ENCODE assay signal across 9 cellular contexts in the genomic region with DNA sequence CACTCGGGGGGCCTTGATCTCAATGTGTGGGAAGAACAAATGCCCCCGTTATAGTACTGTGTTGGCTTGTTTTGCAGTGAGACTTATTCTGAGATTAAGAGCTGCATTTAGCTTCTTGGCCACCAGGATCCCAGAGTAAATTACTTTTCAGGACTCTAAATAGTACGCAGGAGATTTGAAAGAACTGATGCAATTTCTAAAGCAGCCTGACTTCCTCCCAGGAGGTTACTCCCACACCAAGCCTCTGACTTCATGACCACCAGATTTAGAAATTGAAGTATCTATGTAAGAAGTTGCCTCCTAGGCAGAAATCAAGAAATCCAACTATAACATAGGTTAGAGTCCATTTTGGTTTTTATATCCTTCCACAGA.
DNase-seq lines count a peak whose midpoint lies in the region; ATAC-seq, FAIRE-seq and TF ChIP-seq lines count a peak whose summit lies in the region.
"Had no signal": no experiment of that assay in that cellular context is flagged by ENCODE, and none has a peak within 500 bp of the region (broad histone marks: within the 10 kb centered on the region; RNA-seq: fewer than 3 reads in every experiment).

No MANE protein-coding gene starts in this region.

- H3K27me3 Mint-ChIP-seq in glutamatergic neuron (ENCODE audit: unreplicated experiment) = no peaks in the 10 kb centered on the region
- no peaks in the 10 kb centered on the region for H3K27me3 Mint-ChIP-seq in stimulated activated memory B cell treated with anti-CD40 and anti-IgM and Interleukin-4, amounts not matched to agents 10 μg/mL and 1 μg/mL and 100 μg/mL, for 72 hours

- no peaks in the 10 kb centered on the region for H3K4me1 Mint-ChIP-seq in glutamatergic neuron (ENCODE audit: low read depth, unreplicated experiment)
- peaks cover 12% of the 10 kb centered on the region for H3K4me1 Mint-ChIP-seq in stimulated activated memory B cell treated with anti-CD40 and anti-IgM and Interleukin-4, amounts not matched to agents 10 μg/mL and 1 μg/mL and 100 μg/mL, for 72 hours

- in situ Hi-C loops in Panc1 (cut with HindIII; ENCODE audit: low pct_unique_long_range_greater_than_20kb, low sequenced_read_pairs) = no loop called here

- no peak overlapping the region for H3K4me3 ChIP-seq in Panc1 (ENCODE audit: low read depth in 2 of 2, low read length in 2 of 2)
- no peak overlapping the region for H3K4me3 ChIP-seq in thyroid gland (replicated peaks in 1 of 3)
- H3K4me3 ChIP-seq: MG63 had no signal

- WGBS in thyroid gland, 2 donors = 79 to 80% methylated on average over 3 of the region's 3 CpGs

- H3K9me3 Mint-ChIP-seq in glutamatergic neuron (ENCODE audit: unreplicated experiment) = no peaks in the 10 kb centered on the region
- H3K9me3 Mint-ChIP-seq in stimulated activated memory B cell treated with anti-CD40 and anti-IgM and Interleukin-4, amounts not matched to agents 10 μg/mL and 1 μg/mL and 100 μg/mL, for 72 hours = peaks cover 4% of the 10 kb centered on the region

- FAIRE-seq in GM12892 (lab: Jason Lieb, UNC) = no peak
- no peak for FAIRE-seq in D721Med (lab: Jason Lieb, UNC)

- H3K9me3 ChIP-seq in Panc1 (ENCODE audit: control insufficient read depth, insufficient read depth, low read depth, low read length) = no peaks in the 10 kb centered on the region
- H3K9me3 ChIP-seq in thyroid gland = no peaks in the 10 kb centered on the region
- H3K9me3 ChIP-seq: MG63 had no signal

- H3K27ac ChIP-seq in Panc1 (ENCODE audit: low read length) (peak overlapping the region; percentile 51; the same call in 1 of the 2 replicates), thyroid gland (no peak overlapping the region)

- intact Hi-C loops in Panc1 (cut with micrococcal nuclease; ENCODE audit: unreplicated experiment) (no loop called here), thyroid gland (cut with DNase I) (no loop called here)

- no peak for TF ChIP-seq POLR2A in GM12892 (IDR thresholded peaks at IDR 0.05; ENCODE audit: low read depth, low read length)
- no peak for TF ChIP-seq POLR2A in thyroid gland (IDR thresholded peaks at IDR 0.05)

- ATAC-seq in Panc1 (no peak), HG02981 (IDR thresholded peaks at IDR 0.05; ENCODE audit: unreplicated experiment) (no peak)
- ATAC-seq in stimulated activated memory B cell treated with anti-CD40 and anti-IgM and Interleukin-4, amounts not matched to agents 10 μg/mL and 1 μg/mL and 100 μg/mL, for 72 hours = peak; percentile 57

- H3K27me3 ChIP-seq in Panc1 (ENCODE audit: control insufficient read depth, insufficient read depth, low read length) (no peaks in the 10 kb centered on the region), thyroid gland (no peaks in the 10 kb centered on the region)
- H3K27me3 ChIP-seq: MG63 had no signal

- DNase-seq in GM20000 (ENCODE audit: low spot score) = peak; percentile 28
- DNase-seq in Panc1 (ENCODE audit: low read depth, low spot score) = no peak
- DNase-seq in glutamatergic neuron = no peak
- no peak for DNase-seq in GM12892 (ENCODE audit: insufficient read length)
- no peak for DNase-seq in D721Med (ENCODE audit: insufficient read length, low spot score)
- DNase-seq in thyroid gland = no peak
- DNase-seq: MG63 had no signal

- H3K36me3 ChIP-seq in Panc1 (ENCODE audit: control insufficient read depth, insufficient read depth, low read length) (peaks cover 35% of the 10 kb centered on the region), thyroid gland (peaks cover 0 to 5% of the 10 kb centered on the region in 2 donors)

- POLR2A ChIA-PET in Panc1 (lab: Charles Lee) = no interaction called here

- H3K4me1 ChIP-seq in Panc1 (ENCODE audit: control insufficient read depth, insufficient read depth, low read length) (no peaks in the 10 kb centered on the region), thyroid gland (no peaks in the 10 kb centered on the region)

- no TSS peak for BruUV-seq in Panc1 (replicated peaks; lab: Mats Ljungman, UMichigan)

- H3K4me3 Mint-ChIP-seq in glutamatergic neuron (ENCODE audit: unreplicated experiment) = no peak overlapping the region
- no peak overlapping the region for H3K4me3 Mint-ChIP-seq in stimulated activated memory B cell treated with anti-CD40 and anti-IgM and Interleukin-4, amounts not matched to agents 10 μg/mL and 1 μg/mL and 100 μg/mL, for 72 hours

- CTCF ChIA-PET in Panc1 (lab: Charles Lee) = no interaction called here

- TF ChIP-seq CTCF in GM20000 (IDR thresholded peaks at IDR 0.05; ENCODE audit: extremely low read depth, missing control alignments) (no peak), Panc1 (IDR thresholded peaks at IDR 0.05) (no peak), glutamatergic neuron (IDR thresholded peaks at IDR 0.05; ENCODE audit: partially characterized antibody, unreplicated experiment) (peak; percentile 13), D721Med (IDR thresholded peaks at IDR 0.05; ENCODE audit: insufficient read depth, missing control alignments) (no peak), thyroid gland (IDR thresholded peaks at IDR 0.05) (peak in 1 of 6 experiments; percentile 2)

- H3K27ac Mint-ChIP-seq in glutamatergic neuron (ENCODE audit: unreplicated experiment) = no peak overlapping the region
- no peak overlapping the region for H3K27ac Mint-ChIP-seq in stimulated activated memory B cell treated with anti-CD40 and anti-IgM and Interleukin-4, amounts not matched to agents 10 μg/mL and 1 μg/mL and 100 μg/mL, for 72 hours

- H3K36me3 Mint-ChIP-seq in glutamatergic neuron (ENCODE audit: unreplicated experiment) = no peaks in the 10 kb centered on the region
- no peaks in the 10 kb centered on the region for H3K36me3 Mint-ChIP-seq in stimulated activated memory B cell treated with anti-CD40 and anti-IgM and Interleukin-4, amounts not matched to agents 10 μg/mL and 1 μg/mL and 100 μg/mL, for 72 hours
